25 cellular contexts compared by ENCODE assay signal in genomic region chr12:97977870-97978269, GRCh38.
"Had no signal": no experiment of that assay in that cellular context is flagged by ENCODE, and none has a peak within 500 bp of the region (broad histone marks: within the 10 kb centered on the region; RNA-seq: fewer than 3 reads in every experiment).

No MANE protein-coding gene starts in this region.

- H3K9me3 ChIP-seq: gastrocnemius medialis, ovary, psoas muscle, sigmoid colon, stomach, thyroid gland, vagina had no signal

- H3K27ac ChIP-seq: dorsolateral prefrontal cortex, epithelial cell of prostate, gastrocnemius medialis, lower lobe of right lung, ovary, psoas muscle, sigmoid colon, stomach, thyroid gland, vagina had no signal

- H3K9me3 Mint-ChIP-seq: stimulated activated effector memory CD8-positive, alpha-beta T cell treated with anti-CD3 and anti-CD28 coated beads, Interleukin-12 subunit alpha, Interleukin-12 subunit beta, amount 100 ng/mL, for 72 hours had no signal

- H3K4me3 ChIP-seq: dorsolateral prefrontal cortex, gastrocnemius medialis, lower lobe of right lung, ovary, psoas muscle, sigmoid colon, stomach, thyroid gland, vagina had no signal

- H3K4me1 ChIP-seq: gastrocnemius medialis, lower lobe of right lung, psoas muscle, sigmoid colon, stomach, thyroid gland, vagina had no signal

- DNase-seq: dorsolateral prefrontal cortex; effector CD4-positive, alpha-beta T cell; endodermal cell; foreskin fibroblast; gastrocnemius medialis; head of caudate nucleus; left ventricle myocardium superior; lower lobe of right lung; naive thymus-derived CD8-positive, alpha-beta T cell; nephron progenitor cell; occipital lobe; ovary; posterior cingulate gyrus; psoas muscle; right cardiac atrium; sigmoid colon; stimulated activated CD4-positive, alpha-beta T cell treated with anti-CD3 and anti-CD28 coated beads, Interleukin-2, amount 100 ng/mL, for 24 hours; stimulated activated CD4-positive, alpha-beta T cell treated with anti-CD3 and anti-CD28 coated beads, Interleukin-4, amount 100 ng/mL, for 24 hours; stimulated activated naive CD4-positive, alpha-beta T cell treated with Interleukin-2 at 50 U/mL for 16 hours; stomach; thyroid gland; trophoblast cell had no signal

- H3K4me1 Mint-ChIP-seq: naive thymus-derived CD8-positive, alpha-beta T cell; nephron progenitor cell; stimulated activated effector memory CD8-positive, alpha-beta T cell treated with anti-CD3 and anti-CD28 coated beads, Interleukin-12 subunit alpha, Interleukin-12 subunit beta, amount 100 ng/mL, for 72 hours had no signal

- H3K27me3 ChIP-seq: dorsolateral prefrontal cortex, gastrocnemius medialis, ovary, sigmoid colon, stomach, thyroid gland, vagina had no signal

- H3K27ac Mint-ChIP-seq: endodermal cell; naive thymus-derived CD8-positive, alpha-beta T cell; nephron progenitor cell; stimulated activated effector memory CD8-positive, alpha-beta T cell treated with anti-CD3 and anti-CD28 coated beads, Interleukin-12 subunit alpha, Interleukin-12 subunit beta, amount 100 ng/mL, for 72 hours had no signal

- H3K36me3 ChIP-seq: gastrocnemius medialis, lower lobe of right lung, ovary, sigmoid colon, stomach, thyroid gland, vagina had no signal

- H3K36me3 Mint-ChIP-seq: naive thymus-derived CD8-positive, alpha-beta T cell; stimulated activated effector memory CD8-positive, alpha-beta T cell treated with anti-CD3 and anti-CD28 coated beads, Interleukin-12 subunit alpha, Interleukin-12 subunit beta, amount 100 ng/mL, for 72 hours had no signal

- H3K4me3 Mint-ChIP-seq: endodermal cell; naive thymus-derived CD8-positive, alpha-beta T cell; nephron progenitor cell; stimulated activated effector memory CD8-positive, alpha-beta T cell treated with anti-CD3 and anti-CD28 coated beads, Interleukin-12 subunit alpha, Interleukin-12 subunit beta, amount 100 ng/mL, for 72 hours had no signal
